In the genomic region with DNA sequence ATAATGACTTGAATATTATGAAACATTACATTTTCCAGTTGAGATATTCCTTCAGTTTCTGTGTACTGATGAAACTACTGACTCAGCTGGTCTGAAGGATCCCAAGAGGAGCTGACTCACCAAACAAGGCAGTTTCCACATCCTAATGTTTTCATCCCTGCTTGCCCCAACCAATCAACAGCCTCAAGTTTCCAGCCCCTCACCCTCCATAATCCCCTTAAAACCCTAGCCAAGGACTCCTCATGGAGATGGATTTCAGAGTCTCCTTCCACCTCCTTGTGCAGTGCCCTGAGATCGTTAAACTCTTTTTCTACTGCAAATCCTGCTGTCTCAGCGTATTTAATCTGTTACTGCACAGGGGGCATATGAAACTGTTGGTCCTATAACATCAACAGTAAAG, we compare ENCODE assay signal across 14 cellular contexts.
DNase-seq lines count a peak whose midpoint lies in the region; ATAC-seq, FAIRE-seq and TF ChIP-seq lines count a peak whose summit lies in the region.
"Had no signal": no experiment of that assay in that cellular context is flagged by ENCODE, and none has a peak within 500 bp of the region (broad histone marks: within the 10 kb centered on the region; RNA-seq: fewer than 3 reads in every experiment).

No MANE protein-coding gene starts in this region.

- no peak overlapping the region for H3K4me3 Mint-ChIP-seq in activated naive CD4-positive, alpha-beta T cell treated with anti-CD3 and anti-CD28 coated beads for 36 hours

- CTCF ChIA-PET in A549 (lab: Yijun Ruan, JAX), result interaction anchor here (0.8 to 1.5 kb wide), 2 partner anchors 12 to 91 kb away, joined by 3 to 4 read pairs; no protein-coding TSS in a partner anchor
- CTCF ChIA-PET in activated naive CD4-positive, alpha-beta T cell treated with anti-CD3 and anti-CD28 coated beads for 36 hours (lab: Charles Lee), result interaction anchor here (0.6 to 2.7 kb wide), 7 partner anchors 9 to 736 kb away, joined by 3 to 7 read pairs (median 3); no protein-coding TSS in a partner anchor

- POLR2A ChIA-PET in A549 (lab: Yijun Ruan, JAX), result no interaction called here

- WGBS in A549 (ENCODE audit: missing lambda C conversion rate), result 14% methylated on average over 2 of the region's 2 CpGs
- 55% methylated on average over 2 of the region's 2 CpGs for WGBS in hepatocyte (ENCODE audit: low lambda C conversion rate, missing lambda C conversion rate)
- 45% methylated on average over 2 of the region's 2 CpGs for WGBS in prostate gland

- H3K4me3 ChIP-seq in A549, result no peak overlapping the region
- H3K4me3 ChIP-seq in HFF-Myc (replicated peaks; ENCODE audit: low read depth, low read length), result no peak overlapping the region
- H3K4me3 ChIP-seq in hepatocyte, result no peak overlapping the region
- no peak overlapping the region for H3K4me3 ChIP-seq in prostate gland
- H3K4me3 ChIP-seq: GM12878 had no signal

- no peak for TF ChIP-seq CTCF in A549 (IDR thresholded peaks at IDR 0.05)
- TF ChIP-seq CTCF in HFF-Myc (IDR thresholded peaks at IDR 0.05; ENCODE audit: low read depth, low read length, missing control alignments), result no peak
- no peak for TF ChIP-seq CTCF in hepatocyte (IDR thresholded peaks at IDR 0.05; ENCODE audit: poor library complexity)
- no peak for TF ChIP-seq CTCF in prostate gland (IDR thresholded peaks at IDR 0.05)

- FAIRE-seq in A549 (lab: Jason Lieb, UNC), result no peak
- FAIRE-seq: GM12878, islet of Langerhans had no signal

- TF ChIP-seq POLR2A in A549 (IDR thresholded peaks at IDR 0.05; ENCODE audit: low read length), result no peak
- no peak for TF ChIP-seq POLR2A in prostate gland (IDR thresholded peaks at IDR 0.05)

- H3K36me3 ChIP-seq in hepatocyte (replicated peaks; ENCODE audit: insufficient read depth, low read depth) (no peaks in the 10 kb centered on the region), prostate gland (no peaks in the 10 kb centered on the region)

- TF ChIP-seq EP300 in A549 (IDR thresholded peaks at IDR 0.05), result no peak

- no peaks in the 10 kb centered on the region for H3K36me3 Mint-ChIP-seq in activated naive CD4-positive, alpha-beta T cell treated with anti-CD3 and anti-CD28 coated beads for 36 hours (ENCODE audit: low read depth)

- H3K9me3 ChIP-seq in A549, result no peaks in the 10 kb centered on the region
- no peaks in the 10 kb centered on the region for H3K9me3 ChIP-seq in hepatocyte (ENCODE audit: low read depth)
- H3K9me3 ChIP-seq in prostate gland, result no peaks in the 10 kb centered on the region

- H2AFZ ChIP-seq in hepatocyte, result no peak overlapping the region

- peak in 1 of 2 experiments; percentile 8 for DNase-seq in A549 (ENCODE audit: low read depth in 1 of 2, low spot score in 1 of 2)
- DNase-seq in HFF-Myc (ENCODE audit: extremely low read depth, low read depth), result peak; percentile 31
- peak; percentile 58 for DNase-seq in amniotic stem cell (lab: John Stamatoyannopoulos, UW)
- peak; percentile 67 for DNase-seq in hepatocyte (ENCODE audit: low spot score)
- DNase-seq in prostate gland (ENCODE audit: low spot score), result no peak
- no peak for DNase-seq in activated naive CD4-positive, alpha-beta T cell treated with anti-CD3 and anti-CD28 coated beads, Interleukin-2, amount 50 U/mL, for 16 hours
- no peak for DNase-seq in activated naive CD4-positive, alpha-beta T cell treated with anti-CD3 and anti-CD28 coated beads for 36 hours
- DNase-seq in NCI-H2107 (lab: John Stamatoyannopoulos, UW), result no peak
- DNase-seq: activated CD4-positive, CD25-positive, alpha-beta regulatory T cell treated with anti-CD3 and anti-CD28 coated beads, Interleukin-2, amount 50 U/mL, for 72 hours; activated effector memory CD4-positive, alpha-beta T cell treated with Interleukin-2 at 50 U/mL for 16 hours; occipital lobe; SHP77 treated with DMSO at 0.1 percent for 48 hours had no signal

- ATAC-seq in A549, result peak in 1 of 2 experiments; percentile 54; a peak in 1 of 6 replicates
- ATAC-seq: GM12878 had no signal

- peaks cover 11% of the 10 kb centered on the region for H3K27me3 Mint-ChIP-seq in activated naive CD4-positive, alpha-beta T cell treated with anti-CD3 and anti-CD28 coated beads for 36 hours (ENCODE audit: low read depth)

- no peaks in the 10 kb centered on the region for H3K9me3 Mint-ChIP-seq in activated naive CD4-positive, alpha-beta T cell treated with anti-CD3 and anti-CD28 coated beads for 36 hours

- H3K27me3 ChIP-seq in hepatocyte (no peaks in the 10 kb centered on the region), prostate gland (replicated peaks; ENCODE audit: insufficient read depth) (no peaks in the 10 kb centered on the region)

- TF ChIP-seq RAD21 in A549 (conservative IDR thresholded peaks at IDR 0.05 in 1 of 2, IDR thresholded peaks at IDR 0.05 in 1 of 2), result no peak

- no peaks in the 10 kb centered on the region for H4K20me1 ChIP-seq in hepatocyte (ENCODE audit: insufficient read depth, poor library complexity, severe bottlenecking)

- no peaks in the 10 kb centered on the region for H3K4me1 Mint-ChIP-seq in activated naive CD4-positive, alpha-beta T cell treated with anti-CD3 and anti-CD28 coated beads for 36 hours (ENCODE audit: low read depth)

- intact Hi-C loops in prostate gland (cut with DNase I), result no loop called here
- intact Hi-C loops in activated naive CD4-positive, alpha-beta T cell treated with anti-CD3 and anti-CD28 coated beads for 36 hours (cut with micrococcal nuclease), result loop anchor here (10.0 kb wide), 1 partner anchor 259 kb away; no protein-coding TSS in a partner anchor

- H3K4me2 ChIP-seq in A549 (0 out of 3 replicates have a peak overlapping the region, but pooled peaks have one; percentile 38), hepatocyte (no peak overlapping the region)

- H3K79me2 ChIP-seq in hepatocyte, result no peaks in the 10 kb centered on the region

- H3K4me1 ChIP-seq in A549, result peaks cover 4% of the 10 kb centered on the region; the same call in 1 of the 3 replicates
- H3K4me1 ChIP-seq in hepatocyte (ENCODE audit: insufficient read depth), result no peaks in the 10 kb centered on the region
- H3K4me1 ChIP-seq in prostate gland (replicated peaks), result no peaks in the 10 kb centered on the region

- H3K27ac ChIP-seq in A549, result no peak overlapping the region
- peak overlapping the region; percentile 23 for H3K27ac ChIP-seq in hepatocyte
- H3K27ac ChIP-seq in prostate gland, result no peak overlapping the region

- H3K9me2 ChIP-seq in hepatocyte (replicated peaks; ENCODE audit: insufficient read depth), result no peaks in the 10 kb centered on the region

- H3K27ac Mint-ChIP-seq in activated naive CD4-positive, alpha-beta T cell treated with anti-CD3 and anti-CD28 coated beads for 36 hours, result no peak overlapping the region

TF ChIP-seq in A549, 52 proteins besides CTCF, POLR2A, EP300 and RAD21:
- no peak for TF ChIP-seq ZC3H11A (IDR thresholded peaks at IDR 0.05)
- TF ChIP-seq, protein P1, sequence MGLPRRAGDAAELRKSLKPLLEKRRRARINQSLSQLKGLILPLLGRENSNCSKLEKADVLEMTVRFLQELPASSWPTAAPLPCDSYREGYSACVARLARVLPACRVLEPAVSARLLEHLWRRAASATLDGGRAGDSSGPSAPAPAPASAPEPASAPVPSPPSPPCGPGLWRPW (IDR thresholded peaks at IDR 0.05), result no peak
- TF ChIP-seq CBX2 (IDR thresholded peaks at IDR 0.05; ENCODE audit: borderline replicate concordance, low read depth), result no peak
- no peak for TF ChIP-seq FOXS1 (CRISPR knock-in tag; IDR thresholded peaks at IDR 0.05)
- TF ChIP-seq SREBF2 (IDR thresholded peaks at IDR 0.05), result no peak
- TF ChIP-seq HEYL (CRISPR knock-in tag; IDR thresholded peaks at IDR 0.05), result no peak
- TF ChIP-seq MAFK (IDR thresholded peaks at IDR 0.05; ENCODE audit: partially characterized antibody), result peak; percentile 85

Comparison
In these comparisons a context has a peak if more than half of its experiments do, and no peak if none do; other contexts are left out.
1. DNase-seq: peak in HFF-Myc (single experiment), amniotic stem cell (single experiment) and hepatocyte (single experiment); none in prostate gland (single experiment), activated naive CD4-positive, alpha-beta T cell treated with anti-CD3 and anti-CD28 coated beads, Interleukin-2, amount 50 U/mL, for 16 hours (single experiment), activated naive CD4-positive, alpha-beta T cell treated with anti-CD3 and anti-CD28 coated beads for 36 hours (single experiment) and NCI-H2107 (single experiment).